19 cellular contexts compared by ENCODE assay signal in genomic region chr20:32839982-32840285, GRCh38. TPM values are rescaled to one million over a fixed set of nuclear protein-coding genes. Genes with fewer than 3 reads are reported as not detected.
A peak's percentile ranks its signal among the peaks of the same experiment; 100 is the strongest.
DNase-seq lines count a peak whose midpoint lies in the region; ATAC-seq lines count a peak whose summit lies in the region.
"Had no signal": no experiment of that assay in that cellular context is flagged by ENCODE, and none has a peak within 500 bp of the region (broad histone marks: within the 10 kb centered on the region; RNA-seq: fewer than 3 reads in every experiment).

No MANE protein-coding gene starts in this region.

- no peak for ATAC-seq in activated naive CD8-positive, alpha-beta T cell treated with anti-CD3 and anti-CD28 coated beads, Interleukin-2, amount 50 U/mL, for 24 hours
- no peak for ATAC-seq in stimulated activated memory B cell treated with anti-CD40 and anti-IgM and Interleukin-4, amounts not matched to agents 10 μg/mL and 1 μg/mL and 100 μg/mL, for 72 hours
- no peak for ATAC-seq in HG02610 (IDR thresholded peaks at IDR 0.05; ENCODE audit: unreplicated experiment)
- ATAC-seq: CD8-positive, alpha-beta T cell; left lung had no signal

- DNase-seq in NCI-H524 (lab: John Stamatoyannopoulos, UW) (peak; percentile 9 to 58), NCI-H524 treated with DMSO at 0.1 percent for 48 hours (lab: John Stamatoyannopoulos, UW) (no peak), cerebellar cortex (ENCODE audit: low spot score) (peak; percentile 59), MG63 (no peak)
- no peak for DNase-seq in activated naive CD8-positive, alpha-beta T cell treated with anti-CD3 and anti-CD28 coated beads, Interleukin-2, amount 50 U/mL, for 24 hours
- DNase-seq: 8988T; activated CD8-positive, alpha-beta memory T cell treated with anti-CD3 and anti-CD28 coated beads for 24 hours; activated T-cell treated with anti-CD3 and anti-CD28 coated beads, Interleukin-2, amount 50 U/mL, for 4 hours; CD8-positive, alpha-beta T cell; NCI-H1694; NCI-H526 treated with DMSO at 0.1 percent for 48 hours; SW 1271 had no signal

- no peak overlapping the region for H3K4me3 Mint-ChIP-seq in activated naive CD8-positive, alpha-beta T cell
- H3K4me3 Mint-ChIP-seq in activated naive CD8-positive, alpha-beta T cell treated with anti-CD3 and anti-CD28 coated beads, Interleukin-2, amount 50 U/mL, for 24 hours, result no peak overlapping the region
- no peak overlapping the region for H3K4me3 Mint-ChIP-seq in stimulated activated memory B cell treated with anti-CD40 and anti-IgM and Interleukin-4, amounts not matched to agents 10 μg/mL and 1 μg/mL and 100 μg/mL, for 72 hours
- H3K4me3 Mint-ChIP-seq: activated T-cell treated with anti-CD3 and anti-CD28 coated beads, Interleukin-2, amount 50 U/mL, for 4 hours; CD8-positive, alpha-beta T cell; central memory CD8-positive, alpha-beta T cell had no signal

- peaks cover 54% of the 10 kb centered on the region for H3K4me1 Mint-ChIP-seq in activated naive CD8-positive, alpha-beta T cell (ENCODE audit: low read depth)
- peaks cover 30% of the 10 kb centered on the region for H3K4me1 Mint-ChIP-seq in activated naive CD8-positive, alpha-beta T cell treated with anti-CD3 and anti-CD28 coated beads, Interleukin-2, amount 50 U/mL, for 24 hours
- peaks cover 16% of the 10 kb centered on the region for H3K4me1 Mint-ChIP-seq in stimulated activated memory B cell treated with anti-CD40 and anti-IgM and Interleukin-4, amounts not matched to agents 10 μg/mL and 1 μg/mL and 100 μg/mL, for 72 hours

- H3K36me3 ChIP-seq in MG63, result peaks cover 74% of the 10 kb centered on the region

- H3K9me3 ChIP-seq in MG63, result no peaks in the 10 kb centered on the region
- H3K9me3 ChIP-seq: left lung, tibial nerve had no signal

- peak overlapping the region; percentile 50 for H3K27ac Mint-ChIP-seq in activated naive CD8-positive, alpha-beta T cell
- H3K27ac Mint-ChIP-seq in activated naive CD8-positive, alpha-beta T cell treated with anti-CD3 and anti-CD28 coated beads, Interleukin-2, amount 50 U/mL, for 24 hours, result no peak overlapping the region
- peak overlapping the region; percentile 8 for H3K27ac Mint-ChIP-seq in stimulated activated memory B cell treated with anti-CD40 and anti-IgM and Interleukin-4, amounts not matched to agents 10 μg/mL and 1 μg/mL and 100 μg/mL, for 72 hours
- H3K27ac Mint-ChIP-seq: CD8-positive, alpha-beta T cell had no signal

- peaks cover 6% of the 10 kb centered on the region for H3K36me3 Mint-ChIP-seq in activated naive CD8-positive, alpha-beta T cell
- H3K36me3 Mint-ChIP-seq in activated naive CD8-positive, alpha-beta T cell treated with anti-CD3 and anti-CD28 coated beads, Interleukin-2, amount 50 U/mL, for 24 hours (ENCODE audit: low read depth), result peaks cover 62% of the 10 kb centered on the region
- peaks cover 64% of the 10 kb centered on the region for H3K36me3 Mint-ChIP-seq in stimulated activated memory B cell treated with anti-CD40 and anti-IgM and Interleukin-4, amounts not matched to agents 10 μg/mL and 1 μg/mL and 100 μg/mL, for 72 hours

- H3K27me3 ChIP-seq in MG63, result no peaks in the 10 kb centered on the region
- H3K27me3 ChIP-seq: dorsolateral prefrontal cortex, left lung, tibial nerve had no signal

- no peaks in the 10 kb centered on the region for H3K27me3 Mint-ChIP-seq in activated naive CD8-positive, alpha-beta T cell
- no peaks in the 10 kb centered on the region for H3K27me3 Mint-ChIP-seq in activated naive CD8-positive, alpha-beta T cell treated with anti-CD3 and anti-CD28 coated beads, Interleukin-2, amount 50 U/mL, for 24 hours
- no peaks in the 10 kb centered on the region for H3K27me3 Mint-ChIP-seq in stimulated activated memory B cell treated with anti-CD40 and anti-IgM and Interleukin-4, amounts not matched to agents 10 μg/mL and 1 μg/mL and 100 μg/mL, for 72 hours
- H3K27me3 Mint-ChIP-seq: central memory CD8-positive, alpha-beta T cell had no signal

- no peaks in the 10 kb centered on the region for H3K9me3 Mint-ChIP-seq in activated naive CD8-positive, alpha-beta T cell (ENCODE audit: low read depth)
- no peaks in the 10 kb centered on the region for H3K9me3 Mint-ChIP-seq in activated naive CD8-positive, alpha-beta T cell treated with anti-CD3 and anti-CD28 coated beads, Interleukin-2, amount 50 U/mL, for 24 hours
- no peaks in the 10 kb centered on the region for H3K9me3 Mint-ChIP-seq in stimulated activated memory B cell treated with anti-CD40 and anti-IgM and Interleukin-4, amounts not matched to agents 10 μg/mL and 1 μg/mL and 100 μg/mL, for 72 hours
- H3K9me3 Mint-ChIP-seq: activated T-cell treated with anti-CD3 and anti-CD28 coated beads, Interleukin-2, amount 50 U/mL, for 4 hours; CD8-positive, alpha-beta T cell; central memory CD8-positive, alpha-beta T cell had no signal

- H3K4me3 ChIP-seq in MG63, result no peak overlapping the region
- H3K4me3 ChIP-seq: dorsolateral prefrontal cortex, left lung, tibial nerve had no signal

RNA-seq across cellular contexts. Expression of gene EFCAB8, which starts 18.8 kb away (rescaled TPM):
- total RNA-seq in MG63 (2014; rRNA removed; shearing (Covaris generic); ENCODE audit: low replicate concordance), result not detected in 2 replicates

RNA-seq across cellular contexts. Expression of gene MAPRE1, which starts 20.2 kb away (rescaled TPM):
- 84.1 and 106 TPM in 2 replicates for total RNA-seq in MG63 (2014; rRNA removed; shearing (Covaris generic); ENCODE audit: low replicate concordance)

Comparison
In these comparisons a context has a peak if more than half of its experiments do, and no peak if none do; other contexts are left out.
1. DNase-seq: peak in NCI-H524 (2 of 2) and cerebellar cortex (single experiment); none in NCI-H524 treated with DMSO at 0.1 percent for 48 hours (single experiment), activated naive CD8-positive, alpha-beta T cell treated with anti-CD3 and anti-CD28 coated beads, Interleukin-2, amount 50 U/mL, for 24 hours (single experiment) and MG63 (single experiment).